Comparison of ENCODE assay signal across 13 cellular contexts in the genomic region with DNA sequence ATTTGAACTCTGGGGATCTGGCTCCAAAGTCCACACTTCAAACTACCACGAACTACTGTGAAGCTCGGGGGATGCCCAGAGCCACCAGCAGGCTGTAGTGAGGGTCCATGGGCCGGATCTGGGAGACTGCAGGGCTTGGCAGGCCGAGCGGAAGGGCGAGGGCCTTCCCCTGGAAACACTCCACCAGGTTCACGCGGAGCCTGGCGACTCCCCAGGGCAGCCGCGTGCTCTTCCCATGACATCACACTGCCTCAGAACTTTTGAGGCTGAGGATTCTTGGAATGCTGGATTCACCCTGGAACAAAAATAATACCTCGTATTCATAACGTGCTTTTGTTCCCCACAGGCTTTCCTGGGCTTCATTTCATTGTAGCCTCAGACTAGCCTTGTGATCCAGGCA.
DNase-seq lines count a peak whose midpoint lies in the region; TF ChIP-seq lines count a peak whose summit lies in the region.
"Had no signal": no experiment of that assay in that cellular context is flagged by ENCODE, and none has a peak within 500 bp of the region (broad histone marks: within the 10 kb centered on the region; RNA-seq: fewer than 3 reads in every experiment).

No MANE protein-coding gene starts in this region.

- peak; percentile 83 to 85 for TF ChIP-seq EP300 in tibial nerve (IDR thresholded peaks at IDR 0.05)

- DNase-seq in RPMI7951 (ENCODE audit: low read depth) (peak; percentile 81), fibroblast of gingiva (ENCODE audit: low read depth) (peak; percentile 69), mesenchymal stem cell (no peak), tibial nerve (ENCODE audit: low spot score in 2 of 2) (peak; percentile 50 to 53), GM10266 (ENCODE audit: extremely low spot score) (no peak), cerebellar cortex (ENCODE audit: low spot score) (no peak), HuH-7.5 (ENCODE audit: low spot score) (no peak), KG1 (lab: John Stamatoyannopoulos, UW) (no peak)
- DNase-seq: activated effector memory CD4-positive, alpha-beta T cell treated with Interleukin-2 at 50 U/mL for 16 hours; DMS79; effector memory CD4-positive, alpha-beta T cell; NCI-H2227 treated with DMSO at 0.1 percent for 48 hours had no signal

- peak overlapping the region; percentile 70 for H3K9ac ChIP-seq in mesenchymal stem cell (ENCODE audit: low read length)

- TF ChIP-seq POLR2A in tibial nerve (IDR thresholded peaks at IDR 0.05) = no peak

- H3K36me3 ChIP-seq in mesenchymal stem cell (ENCODE audit: control insufficient read depth in 1 of 2, insufficient read depth in 2 of 2, low read depth in 1 of 2, low read length in 2 of 2) (peaks cover 0 to 28% of the 10 kb centered on the region in 2 experiments), tibial nerve (no peaks in the 10 kb centered on the region)
- H3K36me3 ChIP-seq: prostate gland had no signal

- peaks cover 21% of the 10 kb centered on the region for H3K4me1 ChIP-seq in mesenchymal stem cell (ENCODE audit: control insufficient read depth, insufficient read depth, low read depth, low read length)
- peaks cover 0 to 66% (median 17%) of the 10 kb centered on the region in 4 donors for H3K4me1 ChIP-seq in tibial nerve
- H3K4me1 ChIP-seq: prostate gland had no signal

- TF ChIP-seq CTCF in tibial nerve (IDR thresholded peaks at IDR 0.05) (peak in 1 of 5 experiments; percentile 27), GM10266 (IDR thresholded peaks at IDR 0.05; ENCODE audit: control insufficient read depth, insufficient read depth, low read depth, missing control alignments) (no peak)

- no peak overlapping the region for H4K8ac ChIP-seq in mesenchymal stem cell (ENCODE audit: low read length)

- peaks cover 23% of the 10 kb centered on the region for H3K79me1 ChIP-seq in mesenchymal stem cell (replicated peaks; ENCODE audit: low read length, poor library complexity, severe bottlenecking)

- H3K27me3 ChIP-seq in mesenchymal stem cell (ENCODE audit: control insufficient read depth in 1 of 2, insufficient read depth in 1 of 2, low read length in 2 of 2) (no peaks in the 10 kb centered on the region), tibial nerve (no peaks in the 10 kb centered on the region)

- peak overlapping the region; percentile 75 for H2AK5ac ChIP-seq in mesenchymal stem cell (ENCODE audit: low read length, severe bottlenecking)

- no peak overlapping the region for H2BK5ac ChIP-seq in mesenchymal stem cell (ENCODE audit: low read depth, low read length, poor library complexity, severe bottlenecking)

- no peaks in the 10 kb centered on the region for H3K9me3 ChIP-seq in mesenchymal stem cell (ENCODE audit: control insufficient read depth, low read length)
- no peaks in the 10 kb centered on the region for H3K9me3 ChIP-seq in tibial nerve
- H3K9me3 ChIP-seq: prostate gland had no signal

- H2BK15ac ChIP-seq in mesenchymal stem cell (ENCODE audit: low read depth, poor library complexity, severe bottlenecking) = no peak overlapping the region

- peak overlapping the region; percentile 65 for H3K27ac ChIP-seq in mesenchymal stem cell (ENCODE audit: low read length, poor library complexity, severe bottlenecking)
- peak overlapping the region in 3 of 4 donors; percentile 18 to 88 (median 86) for H3K27ac ChIP-seq in tibial nerve
- H3K27ac ChIP-seq: prostate gland had no signal

- no peak overlapping the region for H4K91ac ChIP-seq in mesenchymal stem cell (ENCODE audit: low read length)

- 95% methylated on average over 13 of the region's 13 CpGs for WGBS in mesenchymal stem cell
- 49 to 61% methylated on average over 9 to 13 of the region's 13 CpGs for WGBS in tibial nerve, 2 donors

- no peak overlapping the region for H2AFZ ChIP-seq in mesenchymal stem cell (ENCODE audit: low read depth, low read length)

- H3K4ac ChIP-seq in mesenchymal stem cell (ENCODE audit: low read depth in 1 of 2, low read length in 2 of 2) = no peak overlapping the region

- H2BK12ac ChIP-seq in mesenchymal stem cell (ENCODE audit: low read length in 2 of 2) = no peak overlapping the region

- no peak overlapping the region for H2BK120ac ChIP-seq in mesenchymal stem cell (ENCODE audit: low read depth, low read length)

- H3K23ac ChIP-seq in mesenchymal stem cell (ENCODE audit: low read length in 2 of 2) = no peak overlapping the region

- no peak overlapping the region for H3K18ac ChIP-seq in mesenchymal stem cell (ENCODE audit: low read depth in 1 of 2, low read length in 2 of 2)

- H3K4me2 ChIP-seq in mesenchymal stem cell (ENCODE audit: low read length, poor library complexity, severe bottlenecking) = no peak overlapping the region

- no peak overlapping the region for H3K14ac ChIP-seq in mesenchymal stem cell (ENCODE audit: low read length in 2 of 2)

- no peak overlapping the region for H3K4me3 ChIP-seq in mesenchymal stem cell (ENCODE audit: insufficient read depth in 1 of 2, low read depth in 1 of 2, low read length in 2 of 2)
- no peak overlapping the region for H3K4me3 ChIP-seq in tibial nerve
- H3K4me3 ChIP-seq: prostate gland had no signal

Comparison
In these comparisons a context has a peak if more than half of its experiments do, and no peak if none do; other contexts are left out.
1. DNase-seq: peak in RPMI7951 (single experiment), fibroblast of gingiva (single experiment) and tibial nerve (2 of 2); none in mesenchymal stem cell (single experiment), GM10266 (single experiment), cerebellar cortex (single experiment), HuH-7.5 (single experiment) and KG1 (single experiment).